ENCODE assay signal across 1 cellular context in genomic region chr1:61318319-61319125, GRCh38.
TF ChIP-seq lines count a peak whose summit lies in the region.

No MANE protein-coding gene starts in this region.

TF ChIP-seq in K562, 482 proteins besides CTCF, POLR2A, EP300 and RAD21 (continued from another document and continues in another):
- TF ChIP-seq, protein P1, sequence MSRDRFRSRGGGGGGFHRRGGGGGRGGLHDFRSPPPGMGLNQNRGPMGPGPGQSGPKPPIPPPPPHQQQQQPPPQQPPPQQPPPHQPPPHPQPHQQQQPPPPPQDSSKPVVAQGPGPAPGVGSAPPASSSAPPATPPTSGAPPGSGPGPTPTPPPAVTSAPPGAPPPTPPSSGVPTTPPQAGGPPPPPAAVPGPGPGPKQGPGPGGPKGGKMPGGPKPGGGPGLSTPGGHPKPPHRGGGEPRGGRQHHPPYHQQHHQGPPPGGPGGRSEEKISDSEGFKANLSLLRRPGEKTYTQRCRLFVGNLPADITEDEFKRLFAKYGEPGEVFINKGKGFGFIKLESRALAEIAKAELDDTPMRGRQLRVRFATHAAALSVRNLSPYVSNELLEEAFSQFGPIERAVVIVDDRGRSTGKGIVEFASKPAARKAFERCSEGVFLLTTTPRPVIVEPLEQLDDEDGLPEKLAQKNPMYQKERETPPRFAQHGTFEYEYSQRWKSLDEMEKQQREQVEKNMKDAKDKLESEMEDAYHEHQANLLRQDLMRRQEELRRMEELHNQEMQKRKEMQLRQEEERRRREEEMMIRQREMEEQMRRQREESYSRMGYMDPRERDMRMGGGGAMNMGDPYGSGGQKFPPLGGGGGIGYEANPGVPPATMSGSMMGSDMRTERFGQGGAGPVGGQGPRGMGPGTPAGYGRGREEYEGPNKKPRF (IDR thresholded peaks at IDR 0.05; ENCODE audit: low read depth, low read length), result no peak
- no peak for TF ChIP-seq FIP1L1 (IDR thresholded peaks at IDR 0.05; ENCODE audit: low read depth, low read length, poor library complexity, severe bottlenecking)
- TF ChIP-seq CBX1 (IDR thresholded peaks at IDR 0.05; ENCODE audit: low read depth), result no peak
- TF ChIP-seq ZNF584 (CRISPR knock-in tag; IDR thresholded peaks at IDR 0.05; ENCODE audit: low read depth), result peak; percentile 29; the same call in 1 of the 2 replicates
- TF ChIP-seq TBP (optimal IDR thresholded peaks at IDR 0.05; ENCODE audit: low read depth, low read length), result no peak
- TF ChIP-seq RBFOX2 (IDR thresholded peaks at IDR 0.05; ENCODE audit: low read depth, low read length), result no peak
- TF ChIP-seq, protein P2, sequence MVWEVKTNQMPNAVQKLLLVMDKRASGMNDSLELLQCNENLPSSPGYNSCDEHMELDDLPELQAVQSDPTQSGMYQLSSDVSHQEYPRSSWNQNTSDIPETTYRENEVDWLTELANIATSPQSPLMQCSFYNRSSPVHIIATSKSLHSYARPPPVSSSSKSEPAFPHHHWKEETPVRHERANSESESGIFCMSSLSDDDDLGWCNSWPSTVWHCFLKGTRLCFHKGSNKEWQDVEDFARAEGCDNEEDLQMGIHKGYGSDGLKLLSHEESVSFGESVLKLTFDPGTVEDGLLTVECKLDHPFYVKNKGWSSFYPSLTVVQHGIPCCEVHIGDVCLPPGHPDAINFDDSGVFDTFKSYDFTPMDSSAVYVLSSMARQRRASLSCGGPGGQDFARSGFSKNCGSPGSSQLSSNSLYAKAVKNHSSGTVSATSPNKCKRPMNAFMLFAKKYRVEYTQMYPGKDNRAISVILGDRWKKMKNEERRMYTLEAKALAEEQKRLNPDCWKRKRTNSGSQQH (CRISPR knock-in tag; IDR thresholded peaks at IDR 0.05), result no peak
- no peak for TF ChIP-seq PPARD (CRISPR knock-in tag; IDR thresholded peaks at IDR 0.05)
- TF ChIP-seq, protein P3, sequence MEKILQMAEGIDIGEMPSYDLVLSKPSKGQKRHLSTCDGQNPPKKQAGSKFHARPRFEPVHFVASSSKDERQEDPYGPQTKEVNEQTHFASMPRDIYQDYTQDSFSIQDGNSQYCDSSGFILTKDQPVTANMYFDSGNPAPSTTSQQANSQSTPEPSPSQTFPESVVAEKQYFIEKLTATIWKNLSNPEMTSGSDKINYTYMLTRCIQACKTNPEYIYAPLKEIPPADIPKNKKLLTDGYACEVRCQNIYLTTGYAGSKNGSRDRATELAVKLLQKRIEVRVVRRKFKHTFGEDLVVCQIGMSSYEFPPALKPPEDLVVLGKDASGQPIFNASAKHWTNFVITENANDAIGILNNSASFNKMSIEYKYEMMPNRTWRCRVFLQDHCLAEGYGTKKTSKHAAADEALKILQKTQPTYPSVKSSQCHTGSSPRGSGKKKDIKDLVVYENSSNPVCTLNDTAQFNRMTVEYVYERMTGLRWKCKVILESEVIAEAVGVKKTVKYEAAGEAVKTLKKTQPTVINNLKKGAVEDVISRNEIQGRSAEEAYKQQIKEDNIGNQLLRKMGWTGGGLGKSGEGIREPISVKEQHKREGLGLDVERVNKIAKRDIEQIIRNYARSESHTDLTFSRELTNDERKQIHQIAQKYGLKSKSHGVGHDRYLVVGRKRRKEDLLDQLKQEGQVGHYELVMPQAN (IDR thresholded peaks at IDR 0.05; ENCODE audit: borderline replicate concordance), result no peak
- TF ChIP-seq SMAD4 (CRISPR knock-in tag; conservative IDR thresholded peaks at IDR 0.05), result 0 out of 2 replicates have a peak, but pooled peaks have one; percentile 29
- peak; percentile 81 for TF ChIP-seq FOSL1 (tag; conservative IDR thresholded peaks at IDR 0.05)
- TF ChIP-seq TAF9B (IDR thresholded peaks at IDR 0.05; ENCODE audit: partially characterized antibody), result no peak
- TF ChIP-seq KHSRP (IDR thresholded peaks at IDR 0.05), result no peak
- no peak for TF ChIP-seq ILF3 (IDR thresholded peaks at IDR 0.05; ENCODE audit: borderline replicate concordance)
- TF ChIP-seq, protein P4, sequence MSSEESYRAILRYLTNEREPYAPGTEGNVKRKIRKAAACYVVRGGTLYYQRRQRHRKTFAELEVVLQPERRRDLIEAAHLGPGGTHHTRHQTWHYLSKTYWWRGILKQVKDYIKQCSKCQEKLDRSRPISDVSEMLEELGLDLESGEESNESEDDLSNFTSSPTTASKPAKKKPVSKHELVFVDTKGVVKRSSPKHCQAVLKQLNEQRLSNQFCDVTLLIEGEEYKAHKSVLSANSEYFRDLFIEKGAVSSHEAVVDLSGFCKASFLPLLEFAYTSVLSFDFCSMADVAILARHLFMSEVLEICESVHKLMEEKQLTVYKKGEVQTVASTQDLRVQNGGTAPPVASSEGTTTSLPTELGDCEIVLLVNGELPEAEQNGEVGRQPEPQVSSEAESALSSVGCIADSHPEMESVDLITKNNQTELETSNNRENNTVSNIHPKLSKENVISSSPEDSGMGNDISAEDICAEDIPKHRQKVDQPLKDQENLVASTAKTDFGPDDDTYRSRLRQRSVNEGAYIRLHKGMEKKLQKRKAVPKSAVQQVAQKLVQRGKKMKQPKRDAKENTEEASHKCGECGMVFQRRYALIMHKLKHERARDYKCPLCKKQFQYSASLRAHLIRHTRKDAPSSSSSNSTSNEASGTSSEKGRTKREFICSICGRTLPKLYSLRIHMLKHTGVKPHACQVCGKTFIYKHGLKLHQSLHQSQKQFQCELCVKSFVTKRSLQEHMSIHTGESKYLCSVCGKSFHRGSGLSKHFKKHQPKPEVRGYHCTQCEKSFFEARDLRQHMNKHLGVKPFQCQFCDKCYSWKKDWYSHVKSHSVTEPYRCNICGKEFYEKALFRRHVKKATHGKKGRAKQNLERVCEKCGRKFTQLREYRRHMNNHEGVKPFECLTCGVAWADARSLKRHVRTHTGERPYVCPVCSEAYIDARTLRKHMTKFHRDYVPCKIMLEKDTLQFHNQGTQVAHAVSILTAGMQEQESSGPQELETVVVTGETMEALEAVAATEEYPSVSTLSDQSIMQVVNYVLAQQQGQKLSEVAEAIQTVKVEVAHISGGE (CRISPR knock-in tag; IDR thresholded peaks at IDR 0.05), result peak in 1 of 3 experiments; percentile 72; a peak in 2 of 6 replicates
- TF ChIP-seq, protein P5, sequence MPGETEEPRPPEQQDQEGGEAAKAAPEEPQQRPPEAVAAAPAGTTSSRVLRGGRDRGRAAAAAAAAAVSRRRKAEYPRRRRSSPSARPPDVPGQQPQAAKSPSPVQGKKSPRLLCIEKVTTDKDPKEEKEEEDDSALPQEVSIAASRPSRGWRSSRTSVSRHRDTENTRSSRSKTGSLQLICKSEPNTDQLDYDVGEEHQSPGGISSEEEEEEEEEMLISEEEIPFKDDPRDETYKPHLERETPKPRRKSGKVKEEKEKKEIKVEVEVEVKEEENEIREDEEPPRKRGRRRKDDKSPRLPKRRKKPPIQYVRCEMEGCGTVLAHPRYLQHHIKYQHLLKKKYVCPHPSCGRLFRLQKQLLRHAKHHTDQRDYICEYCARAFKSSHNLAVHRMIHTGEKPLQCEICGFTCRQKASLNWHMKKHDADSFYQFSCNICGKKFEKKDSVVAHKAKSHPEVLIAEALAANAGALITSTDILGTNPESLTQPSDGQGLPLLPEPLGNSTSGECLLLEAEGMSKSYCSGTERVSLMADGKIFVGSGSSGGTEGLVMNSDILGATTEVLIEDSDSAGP (CRISPR knock-in tag; IDR thresholded peaks at IDR 0.05), result no peak
- no peak for TF ChIP-seq ZC3H11A (IDR thresholded peaks at IDR 0.05; ENCODE audit: low read depth, low read length)
- no peak for TF ChIP-seq WHSC1 (IDR thresholded peaks at IDR 0.05; ENCODE audit: low read length)
- no peak for TF ChIP-seq ZNF644 (tag; IDR thresholded peaks at IDR 0.05; ENCODE audit: low read depth)
- TF ChIP-seq, protein P6, sequence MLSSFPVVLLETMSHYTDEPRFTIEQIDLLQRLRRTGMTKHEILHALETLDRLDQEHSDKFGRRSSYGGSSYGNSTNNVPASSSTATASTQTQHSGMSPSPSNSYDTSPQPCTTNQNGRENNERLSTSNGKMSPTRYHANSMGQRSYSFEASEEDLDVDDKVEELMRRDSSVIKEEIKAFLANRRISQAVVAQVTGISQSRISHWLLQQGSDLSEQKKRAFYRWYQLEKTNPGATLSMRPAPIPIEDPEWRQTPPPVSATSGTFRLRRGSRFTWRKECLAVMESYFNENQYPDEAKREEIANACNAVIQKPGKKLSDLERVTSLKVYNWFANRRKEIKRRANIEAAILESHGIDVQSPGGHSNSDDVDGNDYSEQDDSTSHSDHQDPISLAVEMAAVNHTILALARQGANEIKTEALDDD (IDR thresholded peaks at IDR 0.05), result no peak
- no peak for TF ChIP-seq ZNF717 (CRISPR knock-in tag; IDR thresholded peaks at IDR 0.05)
- TF ChIP-seq RHOXF2B (CRISPR knock-in tag; conservative IDR thresholded peaks at IDR 0.05), result no peak
- no peak for TF ChIP-seq MLLT1 (IDR thresholded peaks at IDR 0.05)
- no peak for TF ChIP-seq DPF2 (IDR thresholded peaks at IDR 0.05)
- no peak for TF ChIP-seq RFX5 (IDR thresholded peaks at IDR 0.05; ENCODE audit: low read depth, low read length)
- no peak for TF ChIP-seq U2AF1 (optimal IDR thresholded peaks at IDR 0.05; ENCODE audit: low read depth, low read length)
- TF ChIP-seq ZNF79 (CRISPR knock-in tag; IDR thresholded peaks at IDR 0.05; ENCODE audit: low read depth), result no peak
- no peak for TF ChIP-seq DACH1 (IDR thresholded peaks at IDR 0.05; ENCODE audit: partially characterized antibody)
- TF ChIP-seq KLF16 (IDR thresholded peaks at IDR 0.05), result no peak
- no peak for TF ChIP-seq NCOA4 (IDR thresholded peaks at IDR 0.05; ENCODE audit: partially characterized antibody)
- no peak for TF ChIP-seq NFIX (CRISPR knock-in tag; IDR thresholded peaks at IDR 0.05; ENCODE audit: low read depth)
- no peak for TF ChIP-seq SIRT6 (IDR thresholded peaks at IDR 0.05; ENCODE audit: low read depth, low read length)
- no peak for TF ChIP-seq NR1H2 (CRISPR knock-in tag; IDR thresholded peaks at IDR 0.05)
- no peak for TF ChIP-seq EGR1 (conservative IDR thresholded peaks at IDR 0.05)
- no peak for TF ChIP-seq MEF2A (IDR thresholded peaks at IDR 0.05; ENCODE audit: control insufficient read depth, low read depth, low read length)
- TF ChIP-seq, protein P7, sequence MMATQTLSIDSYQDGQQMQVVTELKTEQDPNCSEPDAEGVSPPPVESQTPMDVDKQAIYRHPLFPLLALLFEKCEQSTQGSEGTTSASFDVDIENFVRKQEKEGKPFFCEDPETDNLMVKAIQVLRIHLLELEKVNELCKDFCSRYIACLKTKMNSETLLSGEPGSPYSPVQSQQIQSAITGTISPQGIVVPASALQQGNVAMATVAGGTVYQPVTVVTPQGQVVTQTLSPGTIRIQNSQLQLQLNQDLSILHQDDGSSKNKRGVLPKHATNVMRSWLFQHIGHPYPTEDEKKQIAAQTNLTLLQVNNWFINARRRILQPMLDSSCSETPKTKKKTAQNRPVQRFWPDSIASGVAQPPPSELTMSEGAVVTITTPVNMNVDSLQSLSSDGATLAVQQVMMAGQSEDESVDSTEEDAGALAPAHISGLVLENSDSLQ (IDR thresholded peaks at IDR 0.05), result peak; percentile 95
- no peak for TF ChIP-seq ETV6 (IDR thresholded peaks at IDR 0.05; ENCODE audit: borderline replicate concordance in 1 of 2, low read depth in 2 of 2, low read length in 1 of 2)
- no peak for TF ChIP-seq ETV6 (CRISPR knock-in tag; IDR thresholded peaks at IDR 0.05; ENCODE audit: borderline replicate concordance)
- no peak for TF ChIP-seq C11orf30 (IDR thresholded peaks at IDR 0.05; ENCODE audit: low read depth)
- no peak for TF ChIP-seq CC2D1A (IDR thresholded peaks at IDR 0.05)
- no peak for TF ChIP-seq SUPT5H (IDR thresholded peaks at IDR 0.05)
- TF ChIP-seq, protein P8, sequence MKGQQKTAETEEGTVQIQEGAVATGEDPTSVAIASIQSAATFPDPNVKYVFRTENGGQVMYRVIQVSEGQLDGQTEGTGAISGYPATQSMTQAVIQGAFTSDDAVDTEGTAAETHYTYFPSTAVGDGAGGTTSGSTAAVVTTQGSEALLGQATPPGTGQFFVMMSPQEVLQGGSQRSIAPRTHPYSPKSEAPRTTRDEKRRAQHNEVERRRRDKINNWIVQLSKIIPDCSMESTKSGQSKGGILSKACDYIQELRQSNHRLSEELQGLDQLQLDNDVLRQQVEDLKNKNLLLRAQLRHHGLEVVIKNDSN (CRISPR knock-in tag; IDR thresholded peaks at IDR 0.05), result no peak
- TF ChIP-seq, protein P9, sequence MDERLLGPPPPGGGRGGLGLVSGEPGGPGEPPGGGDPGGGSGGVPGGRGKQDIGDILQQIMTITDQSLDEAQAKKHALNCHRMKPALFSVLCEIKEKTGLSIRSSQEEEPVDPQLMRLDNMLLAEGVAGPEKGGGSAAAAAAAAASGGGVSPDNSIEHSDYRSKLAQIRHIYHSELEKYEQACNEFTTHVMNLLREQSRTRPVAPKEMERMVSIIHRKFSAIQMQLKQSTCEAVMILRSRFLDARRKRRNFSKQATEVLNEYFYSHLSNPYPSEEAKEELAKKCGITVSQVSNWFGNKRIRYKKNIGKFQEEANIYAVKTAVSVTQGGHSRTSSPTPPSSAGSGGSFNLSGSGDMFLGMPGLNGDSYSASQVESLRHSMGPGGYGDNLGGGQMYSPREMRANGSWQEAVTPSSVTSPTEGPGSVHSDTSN (CRISPR knock-in tag; IDR thresholded peaks at IDR 0.05; ENCODE audit: low read depth), result no peak
- TF ChIP-seq, protein P9 (tag; conservative IDR thresholded peaks at IDR 0.05; ENCODE audit: low read depth), result peak; percentile 96
- TF ChIP-seq ZNF76 (CRISPR knock-in tag; IDR thresholded peaks at IDR 0.05; ENCODE audit: borderline replicate concordance), result no peak
- peak; percentile 85 for TF ChIP-seq JUND (IDR thresholded peaks at IDR 0.05; ENCODE audit: borderline replicate concordance, low read depth, low read length)
- TF ChIP-seq JUND (tag; IDR thresholded peaks at IDR 0.05; ENCODE audit: borderline replicate concordance, low read depth, low read length), result peak; percentile 81; the same call in 1 of the 3 replicates
- TF ChIP-seq IRF2 (CRISPR knock-in tag; IDR thresholded peaks at IDR 0.05), result no peak
- peak; percentile 87 for TF ChIP-seq ETV1 (tag; conservative IDR thresholded peaks at IDR 0.05; ENCODE audit: low read depth)
- TF ChIP-seq, protein P10, sequence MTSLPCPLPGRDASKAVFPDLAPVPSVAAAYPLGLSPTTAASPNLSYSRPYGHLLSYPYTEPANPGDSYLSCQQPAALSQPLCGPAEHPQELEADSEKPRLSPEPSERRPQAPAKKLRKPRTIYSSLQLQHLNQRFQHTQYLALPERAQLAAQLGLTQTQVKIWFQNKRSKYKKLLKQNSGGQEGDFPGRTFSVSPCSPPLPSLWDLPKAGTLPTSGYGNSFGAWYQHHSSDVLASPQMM (CRISPR knock-in tag; IDR thresholded peaks at IDR 0.05), result no peak
